Comparison of ENCODE assay signal across 20 cellular contexts in genomic region chr7:128843938-128844621, GRCh38. TPM values are rescaled to one million over a fixed set of nuclear protein-coding genes. Genes with fewer than 3 reads are reported as not detected.
"Had no signal": no experiment of that assay in that cellular context is flagged by ENCODE, and none has a peak within 500 bp of the region (broad histone marks: within the 10 kb centered on the region; RNA-seq: fewer than 3 reads in every experiment).

No MANE protein-coding gene starts in this region.

- ATAC-seq: activated CD4-positive, alpha-beta T cell treated with anti-CD3 and anti-CD28 coated beads for 36 hours; activated naive CD4-positive, alpha-beta T cell treated with anti-CD3 and anti-CD28 coated beads, Interleukin-2, amount 50 U/mL, for 72 hours; activated T-cell treated with anti-CD3 and anti-CD28 coated beads, Interleukin-2, amount 50 U/mL, for 72 hours; heart left ventricle; left lobe of liver; natural killer cell had no signal

- H3K9me3 ChIP-seq: breast epithelium, heart left ventricle, testis, transverse colon had no signal

- H3K36me3 ChIP-seq: breast epithelium, transverse colon had no signal

- H3K4me3 ChIP-seq: breast epithelium, heart left ventricle, lung, testis, transverse colon had no signal

- H3K4me1 ChIP-seq: breast epithelium, testis had no signal

- DNase-seq: activated CD4-positive, alpha-beta T cell treated with anti-CD3 and anti-CD28 coated beads for 36 hours; activated CD4-positive, CD25-positive, alpha-beta regulatory T cell; activated naive CD4-positive, alpha-beta T cell; activated T-cell treated with anti-CD3 and anti-CD28 coated beads for 4 hours; activated T-cell treated with anti-CD3 and anti-CD28 coated beads, Interleukin-2, amount 50 U/mL, for 72 hours; effector memory CD4-positive, alpha-beta T cell; hypothalamus; immature natural killer cell; mesendoderm; natural killer cell; stimulated activated CD4-positive, alpha-beta T cell treated with anti-CD3 and anti-CD28 coated beads, Interleukin-2, amount 100 ng/mL, for 48 hours; stimulated activated naive CD4-positive, alpha-beta T cell treated with Interleukin-2 at 50 U/mL for 16 hours; T-helper 1 cell; testis; transverse colon had no signal

- H3K27ac ChIP-seq: breast epithelium, testis, transverse colon had no signal

- H3K27me3 ChIP-seq: breast epithelium, heart left ventricle, testis, transverse colon had no signal

RNA-seq across cellular contexts. Expression of gene FLNC, which starts 13.9 kb away (rescaled TPM):
- polyA plus RNA-seq: immature natural killer cell had no signal
